In genomic region chr6:119345114-119345513, GRCh38 we compare ENCODE assay signal across 14 cellular contexts. TPM values are rescaled to one million over a fixed set of nuclear protein-coding genes. Genes with fewer than 3 reads are reported as not detected.
DNase-seq lines count a peak whose midpoint lies in the region; ATAC-seq, FAIRE-seq and TF ChIP-seq lines count a peak whose summit lies in the region.
"Had no signal": no experiment of that assay in that cellular context is flagged by ENCODE, and none has a peak within 500 bp of the region (broad histone marks: within the 10 kb centered on the region; RNA-seq: fewer than 3 reads in every experiment).

No MANE protein-coding gene starts in this region.

- no peaks in the 10 kb centered on the region for H3K27me3 ChIP-seq in subcutaneous abdominal adipose tissue (ENCODE audit: control insufficient read depth in 5 of 5, insufficient read depth in 4 of 5, low read length in 5 of 5)
- H3K27me3 ChIP-seq: neutrophil had no signal

- peaks cover 49% of the 10 kb centered on the region for H3K4me1 Mint-ChIP-seq in activated T-cell treated with anti-CD3 and anti-CD28 coated beads, Interleukin-2, amount 50 U/mL, for 4 hours (ENCODE audit: low read depth)
- peaks cover 69% of the 10 kb centered on the region for H3K4me1 Mint-ChIP-seq in activated T-helper 2 cell treated with anti-CD3 and anti-CD28 coated beads, Interferon-gamma antibody, Interleukin-2, Interleukin-4, amounts not matched to agents 10 μg/mL and 5 μg/mL and 100 μg/mL, durations not matched to agents 14 hours and 24 hours and 36 hours (ENCODE audit: low read depth)

- peaks cover 0 to 3% of the 10 kb centered on the region in 2 donors for H3K36me3 ChIP-seq in kidney (ENCODE audit: control insufficient read depth in 1 of 2, insufficient read depth in 2 of 2, low read length in 2 of 2)
- peaks cover 0 to 13% (median 8%) of the 10 kb centered on the region in 5 donors for H3K36me3 ChIP-seq in subcutaneous abdominal adipose tissue (ENCODE audit: control insufficient read depth in 5 of 5, insufficient read depth in 5 of 5, low read length in 5 of 5)
- H3K36me3 ChIP-seq: neutrophil had no signal

- H3K9me3 Mint-ChIP-seq in activated T-cell treated with anti-CD3 and anti-CD28 coated beads, Interleukin-2, amount 50 U/mL, for 4 hours = no peaks in the 10 kb centered on the region
- H3K9me3 Mint-ChIP-seq in activated T-helper 2 cell treated with anti-CD3 and anti-CD28 coated beads, Interferon-gamma antibody, Interleukin-2, Interleukin-4, amounts not matched to agents 10 μg/mL and 5 μg/mL and 100 μg/mL, durations not matched to agents 14 hours and 24 hours and 36 hours = no peaks in the 10 kb centered on the region
- H3K9me3 Mint-ChIP-seq: stimulated activated memory B cell treated with anti-CD40 and anti-IgM and Interleukin-4, amounts not matched to agents 10 μg/mL and 1 μg/mL and 100 μg/mL, for 72 hours had no signal

- no peak for ATAC-seq in activated T-cell treated with anti-CD3 and anti-CD28 coated beads, Interleukin-2, amount 50 U/mL, for 4 hours
- ATAC-seq: stimulated activated memory B cell treated with anti-CD40 and anti-IgM and Interleukin-4, amounts not matched to agents 10 μg/mL and 1 μg/mL and 100 μg/mL, for 72 hours had no signal

- no peaks in the 10 kb centered on the region for H3K27me3 Mint-ChIP-seq in activated T-cell treated with anti-CD3 and anti-CD28 coated beads, Interleukin-2, amount 50 U/mL, for 4 hours (ENCODE audit: low read depth)
- no peaks in the 10 kb centered on the region for H3K27me3 Mint-ChIP-seq in activated T-helper 2 cell treated with anti-CD3 and anti-CD28 coated beads, Interferon-gamma antibody, Interleukin-2, Interleukin-4, amounts not matched to agents 10 μg/mL and 5 μg/mL and 100 μg/mL, durations not matched to agents 14 hours and 24 hours and 36 hours (ENCODE audit: low read depth)
- H3K27me3 Mint-ChIP-seq: stimulated activated memory B cell treated with anti-CD40 and anti-IgM and Interleukin-4, amounts not matched to agents 10 μg/mL and 1 μg/mL and 100 μg/mL, for 72 hours had no signal

- no peak for TF ChIP-seq CTCF in kidney (IDR thresholded peaks at IDR 0.05; ENCODE audit: borderline replicate concordance, extremely low read depth, insufficient read depth)

- H3K27ac ChIP-seq in kidney (ENCODE audit: low read depth in 2 of 2, low read length in 2 of 2) = no peak overlapping the region
- peak overlapping the region; percentile 75 for H3K27ac ChIP-seq in subcutaneous abdominal adipose tissue (ENCODE audit: low read depth, low read length)
- H3K27ac ChIP-seq: neutrophil had no signal

- FAIRE-seq in kidney (lab: Jason Lieb, UNC) = no peak

- no peaks in the 10 kb centered on the region for H3K9me3 ChIP-seq in kidney (ENCODE audit: control insufficient read depth in 1 of 2, low read length in 2 of 2)
- H3K9me3 ChIP-seq in subcutaneous abdominal adipose tissue (ENCODE audit: control insufficient read depth in 5 of 5, low read length in 5 of 5) = no peaks in the 10 kb centered on the region
- H3K9me3 ChIP-seq: neutrophil, SK-N-SH had no signal

- H3K4me1 ChIP-seq in kidney (ENCODE audit: control insufficient read depth in 1 of 2, insufficient read depth in 1 of 2, low read depth in 1 of 2, low read length in 2 of 2) (peaks cover 10% of the 10 kb centered on the region in 2 donors), subcutaneous abdominal adipose tissue (ENCODE audit: control insufficient read depth in 5 of 5, insufficient read depth in 5 of 5, low read length in 5 of 5) (peaks cover 4 to 71% (median 64%) of the 10 kb centered on the region in 5 donors)

- intact Hi-C loops in activated T-helper 2 cell treated with anti-CD3 and anti-CD28 coated beads, Interferon-gamma antibody, Interleukin-2, Interleukin-4, amounts not matched to agents 10 μg/mL and 5 μg/mL and 100 μg/mL, durations not matched to agents 14 hours and 24 hours and 36 hours (cut with micrococcal nuclease) = loop anchor here (10.0 kb wide), 1 partner anchor 410 kb away; the partner anchor contains the start of gene MCM9
- intact Hi-C loops in kidney (cut with DNase I) = no loop called here

- H3K36me3 Mint-ChIP-seq in activated T-cell treated with anti-CD3 and anti-CD28 coated beads, Interleukin-2, amount 50 U/mL, for 4 hours (ENCODE audit: insufficient read depth) = peaks cover 4% of the 10 kb centered on the region
- peaks cover 77% of the 10 kb centered on the region for H3K36me3 Mint-ChIP-seq in activated T-helper 2 cell treated with anti-CD3 and anti-CD28 coated beads, Interferon-gamma antibody, Interleukin-2, Interleukin-4, amounts not matched to agents 10 μg/mL and 5 μg/mL and 100 μg/mL, durations not matched to agents 14 hours and 24 hours and 36 hours (ENCODE audit: low read depth)

- no peak for DNase-seq in activated T-cell treated with anti-CD3 and anti-CD28 coated beads, Interleukin-2, amount 50 U/mL, for 4 hours
- DNase-seq in activated T-cell treated with anti-CD3 and anti-CD28 coated beads for 4 hours = no peak
- no peak for DNase-seq in activated T-helper 2 cell treated with anti-CD3 and anti-CD28 coated beads, Interferon-gamma antibody, Interleukin-2, Interleukin-4, amounts not matched to agents 10 μg/mL and 5 μg/mL and 100 μg/mL, durations not matched to agents 14 hours and 24 hours and 36 hours (ENCODE audit: low spot score)
- DNase-seq in kidney = no peak
- DNase-seq in NCI-H524 treated with DMSO at 0.1 percent for 48 hours (lab: John Stamatoyannopoulos, UW) = no peak
- no peak for DNase-seq in GDM1 (lab: John Stamatoyannopoulos, UW)
- DNase-seq in NCI-H524 (lab: John Stamatoyannopoulos, UW) = no peak
- DNase-seq: anterior cingulate cortex, NCI-H1092, NCI-H2171 treated with DMSO at 0.1 percent for 48 hours, SK-N-SH had no signal

- H3K4me3 ChIP-seq in kidney (ENCODE audit: low read length in 2 of 2) = peak overlapping the region; percentile 43 to 98
- peak overlapping the region; percentile 33 to 99 (median 91) for H3K4me3 ChIP-seq in subcutaneous abdominal adipose tissue (ENCODE audit: low read depth in 1 of 5, low read length in 5 of 5)

- H3K27ac Mint-ChIP-seq in activated T-helper 2 cell treated with anti-CD3 and anti-CD28 coated beads, Interferon-gamma antibody, Interleukin-2, Interleukin-4, amounts not matched to agents 10 μg/mL and 5 μg/mL and 100 μg/mL, durations not matched to agents 14 hours and 24 hours and 36 hours = no peak overlapping the region
- H3K27ac Mint-ChIP-seq: stimulated activated memory B cell treated with anti-CD40 and anti-IgM and Interleukin-4, amounts not matched to agents 10 μg/mL and 1 μg/mL and 100 μg/mL, for 72 hours had no signal

- H3K4me3 Mint-ChIP-seq in activated T-cell treated with anti-CD3 and anti-CD28 coated beads, Interleukin-2, amount 50 U/mL, for 4 hours = peak overlapping the region; percentile 91
- peak overlapping the region; percentile 94 for H3K4me3 Mint-ChIP-seq in activated T-helper 2 cell treated with anti-CD3 and anti-CD28 coated beads, Interferon-gamma antibody, Interleukin-2, Interleukin-4, amounts not matched to agents 10 μg/mL and 5 μg/mL and 100 μg/mL, durations not matched to agents 14 hours and 24 hours and 36 hours (ENCODE audit: low read depth)

- H3K9ac ChIP-seq in kidney (ENCODE audit: low read length in 2 of 2) (peak overlapping the region in 1 of 2 donors; percentile 53), subcutaneous abdominal adipose tissue (ENCODE audit: low read length in 5 of 5) (peak overlapping the region in 2 of 5 donors; percentile 11 to 42)
- H3K9ac ChIP-seq: SK-N-SH had no signal

RNA-seq across cellular contexts. Expression of gene MAN1A1, which starts 4.4 kb away (rescaled TPM):
- total RNA-seq in activated T-cell treated with anti-CD3 and anti-CD28 coated beads, Interleukin-2, amount 50 U/mL, for 4 hours = 10 to 100 TPM; 28.5 to 33.6 (median 31.2) TPM
- 43.8 and 45.0 TPM in 2 replicates for total RNA-seq in activated T-helper 2 cell treated with anti-CD3 and anti-CD28 coated beads, Interferon-gamma antibody, Interleukin-2, Interleukin-4, amounts not matched to agents 10 μg/mL and 5 μg/mL and 100 μg/mL, durations not matched to agents 14 hours and 24 hours and 36 hours
- 68.5 TPM for total RNA-seq in kidney
- polyA plus RNA-seq in kidney (ENCODE audit: insufficient read depth, low read depth, low replicate concordance) = 30.4 TPM
